ENCODE assay signal across 11 cellular contexts in genomic region chr2:204625135-204625534, GRCh38.
DNase-seq lines count a peak whose midpoint lies in the region; ATAC-seq, FAIRE-seq and TF ChIP-seq lines count a peak whose summit lies in the region.
"Had no signal": no experiment of that assay in that cellular context is flagged by ENCODE, and none has a peak within 500 bp of the region (broad histone marks: within the 10 kb centered on the region; RNA-seq: fewer than 3 reads in every experiment).

No MANE protein-coding gene starts in this region.

- H3K27ac Mint-ChIP-seq in Calu3 (ENCODE audit: unreplicated experiment) = no peak overlapping the region

- H3K27me3 Mint-ChIP-seq in Calu3 (ENCODE audit: unreplicated experiment) = no peaks in the 10 kb centered on the region

- intact Hi-C loops in Calu3 (cut with micrococcal nuclease; ENCODE audit: unreplicated experiment) = loop anchor here (1.0 to 10.0 kb wide), 4 partner anchors 170 to 480 kb away; no protein-coding TSS in a partner anchor
- intact Hi-C loops in right lobe of liver (cut with DNase I) = no loop called here

- H3K36me3 ChIP-seq in bronchial epithelial cell (ENCODE audit: control insufficient read depth, insufficient read depth, low read length) = no peaks in the 10 kb centered on the region
- no peaks in the 10 kb centered on the region for H3K36me3 ChIP-seq in right lobe of liver

- ATAC-seq in right lobe of liver (peak; percentile 82 to 91 (median 88)), GM21360 (IDR thresholded peaks at IDR 0.05; ENCODE audit: unreplicated experiment) (no peak)

- TF ChIP-seq CTCF in Calu3 (IDR thresholded peaks at IDR 0.05; ENCODE audit: unreplicated experiment) (peak; percentile 19), bronchial epithelial cell (IDR thresholded peaks at IDR 0.05; ENCODE audit: insufficient read depth, low read length, severe bottlenecking) (peak; percentile 32), right lobe of liver (IDR thresholded peaks at IDR 0.05) (peak; percentile 26 to 67 (median 48))

- no peak overlapping the region for H3K27ac ChIP-seq in right lobe of liver
- H3K27ac ChIP-seq: hepatocyte had no signal

- H3K9me3 ChIP-seq in right lobe of liver = no peaks in the 10 kb centered on the region

- CTCF ChIA-PET in Calu3 (lab: Charles Lee) = interaction anchor here (0.6 kb wide), 1 partner anchor 67 kb away, joined by 3 read pairs; no protein-coding TSS in a partner anchor

- no peaks in the 10 kb centered on the region for H3K36me3 Mint-ChIP-seq in Calu3 (ENCODE audit: insufficient read depth, unreplicated experiment)

- no peak for FAIRE-seq in bronchial epithelial cell (lab: Jason Lieb, UNC)

- no peak for TF ChIP-seq POLR2A in right lobe of liver (IDR thresholded peaks at IDR 0.05)

- no TSS peak for BruUV-seq in Calu3 (replicated peaks; lab: Mats Ljungman, UMichigan)

- DNase-seq in Calu3 = peak; percentile 24
- DNase-seq in HT-29 (ENCODE audit: low spot score) = peak; percentile 29
- DNase-seq in bronchial epithelial cell (ENCODE audit: low read depth) = peak; percentile 32
- DNase-seq in right lobe of liver = no peak
- no peak for DNase-seq in LoVo (ENCODE audit: low spot score)
- no peak for DNase-seq in KG1 (lab: John Stamatoyannopoulos, UW)
- DNase-seq in iPS-NIHi7 (ENCODE audit: extremely low spot score) = no peak
- DNase-seq: amniotic stem cell, right cardiac atrium had no signal

- H3K4me3 Mint-ChIP-seq in Calu3 (ENCODE audit: low read depth, unreplicated experiment) = no peak overlapping the region

- WGBS in right lobe of liver (ENCODE audit: insufficient coverage, low coverage, low lambda C conversion rate, missing lambda C conversion rate) = 45% methylated on average over 2 of the region's 2 CpGs

- H3K4me3 ChIP-seq in bronchial epithelial cell (ENCODE audit: low read depth, low read length) (no peak overlapping the region), right lobe of liver (no peak overlapping the region)
- H3K4me3 ChIP-seq: hepatocyte had no signal

- H3K4me1 Mint-ChIP-seq in Calu3 (ENCODE audit: low read depth, unreplicated experiment) = no peaks in the 10 kb centered on the region

- H3K9me3 Mint-ChIP-seq in Calu3 (ENCODE audit: low read depth, unreplicated experiment) = no peaks in the 10 kb centered on the region

- H3K27me3 ChIP-seq in bronchial epithelial cell (ENCODE audit: control insufficient read depth, insufficient read depth, low read length) = no peaks in the 10 kb centered on the region
- no peaks in the 10 kb centered on the region for H3K27me3 ChIP-seq in right lobe of liver
- H3K27me3 ChIP-seq: hepatocyte had no signal

- no peaks in the 10 kb centered on the region for H3K4me1 ChIP-seq in right lobe of liver

Comparison
In these comparisons a context has a peak if more than half of its experiments do, and no peak if none do; other contexts are left out.
1. DNase-seq: peak in Calu3 (single experiment), HT-29 (single experiment) and bronchial epithelial cell (single experiment); none in right lobe of liver (0 of 3), LoVo (single experiment), KG1 (single experiment) and iPS-NIHi7 (single experiment).
2. Peak in every context shown above with its lines, with median percentiles within 50 percentile points of each other: CTCF ChIP-seq.